8 cellular contexts compared by ENCODE assay signal in genomic region chr1:2412773-2413494, GRCh38. TPM values are rescaled to one million over a fixed set of nuclear protein-coding genes. Genes with fewer than 3 reads are reported as not detected.
DNase-seq lines count a peak whose midpoint lies in the region; ATAC-seq and TF ChIP-seq lines count a peak whose summit lies in the region.

No MANE protein-coding gene starts in this region.

- DNase-seq in AG10803 (ENCODE audit: low read depth), result peak; percentile 48
- DNase-seq in NCI-H2171 (lab: John Stamatoyannopoulos, UW), result peak; percentile 53
- no peak for DNase-seq in astrocyte of the spinal cord (ENCODE audit: low read depth, low spot score)
- DNase-seq in kidney epithelial cell (ENCODE audit: low read depth), result no peak
- DNase-seq in T1000 (lab: John Stamatoyannopoulos, UW), result no peak

- no peak for TF ChIP-seq CTCF in AG10803 (conservative IDR thresholded peaks at IDR 0.05; ENCODE audit: low read length)
- no peak for TF ChIP-seq CTCF in astrocyte of the spinal cord (IDR thresholded peaks at IDR 0.05; ENCODE audit: low read depth, low read length)
- TF ChIP-seq CTCF in kidney epithelial cell (IDR thresholded peaks at IDR 0.05; ENCODE audit: insufficient read depth, low read length, poor library complexity, severe bottlenecking), result no peak

- peak overlapping the region; percentile 76 for H3K27ac ChIP-seq in stomach smooth muscle (ENCODE audit: low read length)

- H3K27me3 ChIP-seq in kidney epithelial cell (ENCODE audit: control insufficient read depth, insufficient read depth, low read length), result peaks cover 10% of the 10 kb centered on the region
- H3K27me3 ChIP-seq in stomach smooth muscle (ENCODE audit: control insufficient read depth in 1 of 2, insufficient read depth in 2 of 2, low read length in 2 of 2), result peaks cover 11 to 15% of the 10 kb centered on the region in 2 donors

- H3K4me3 ChIP-seq in AG10803 (ENCODE audit: low read length), result peak overlapping the region; percentile 73
- H3K4me3 ChIP-seq in astrocyte of the spinal cord (ENCODE audit: low read depth, low read length), result peak overlapping the region; percentile 58
- peak overlapping the region; percentile 74 for H3K4me3 ChIP-seq in kidney epithelial cell (ENCODE audit: low read depth, low read length)
- peak overlapping the region; percentile 76 to 84 for H3K4me3 ChIP-seq in stomach smooth muscle (ENCODE audit: low read length in 2 of 2)

- in situ Hi-C loops in astrocyte of the spinal cord (cut with HindIII; ENCODE audit: low sequenced_read_pairs), result no loop called here

- ATAC-seq in GM18498 (IDR thresholded peaks at IDR 0.05; ENCODE audit: unreplicated experiment) (peak; percentile 5), HG02763 (IDR thresholded peaks at IDR 0.05; ENCODE audit: unreplicated experiment) (peak; percentile 9)

- H3K4me1 ChIP-seq in stomach smooth muscle (ENCODE audit: control insufficient read depth, insufficient read depth, low read length), result peaks cover 28% of the 10 kb centered on the region

- no peaks in the 10 kb centered on the region for H3K36me3 ChIP-seq in kidney epithelial cell (ENCODE audit: control insufficient read depth, insufficient read depth, low read length)
- H3K36me3 ChIP-seq in stomach smooth muscle (ENCODE audit: control insufficient read depth in 2 of 2, insufficient read depth in 2 of 2, low read length in 2 of 2), result peaks cover 0 to 10% of the 10 kb centered on the region in 2 donors

- H3K9me3 ChIP-seq in stomach smooth muscle (ENCODE audit: control insufficient read depth in 2 of 2, low read length in 2 of 2), result no peaks in the 10 kb centered on the region

- peak overlapping the region; percentile 71 to 74 for H3K9ac ChIP-seq in stomach smooth muscle (ENCODE audit: low read length in 2 of 2)

RNA-seq across cellular contexts. Expression of gene PEX10, which starts 0.6 kb away (rescaled TPM):
- total RNA-seq in kidney epithelial cell, result 48.1 and 50.4 TPM in 2 replicates

RNA-seq across cellular contexts. Expression of gene RER1, which starts 21.3 kb away (rescaled TPM):
- 79.1 and 92.8 TPM in 2 replicates for total RNA-seq in kidney epithelial cell

RNA-seq across cellular contexts. Expression of gene MORN1, which starts 21.6 kb away (rescaled TPM):
- 7.7 and 8.4 TPM in 2 replicates for total RNA-seq in kidney epithelial cell

Comparison
In these comparisons a context has a peak if more than half of its experiments do, and no peak if none do; other contexts are left out.
1. DNase-seq: peak in AG10803 (single experiment) and NCI-H2171 (single experiment); none in astrocyte of the spinal cord (single experiment), kidney epithelial cell (single experiment) and T1000 (single experiment).
2. Peak in every context shown above with its lines, with median percentiles within 50 percentile points of each other: H3K4me3 ChIP-seq.